Comparison of ENCODE assay signal across 9 cellular contexts in genomic region chr12:113467514-113468364, GRCh38. TPM values are rescaled to one million over a fixed set of nuclear protein-coding genes. Genes with fewer than 3 reads are reported as not detected.
A peak's percentile ranks its signal among the peaks of the same experiment; 100 is the strongest.
DNase-seq lines count a peak whose midpoint lies in the region; ATAC-seq and TF ChIP-seq lines count a peak whose summit lies in the region.
"Had no signal": no experiment of that assay in that cellular context is flagged by ENCODE, and none has a peak within 500 bp of the region (broad histone marks: within the 10 kb centered on the region; RNA-seq: fewer than 3 reads in every experiment).

No MANE protein-coding gene starts in this region.

- in situ Hi-C loops in GM13977 (cut with MboI; ENCODE audit: low pct_unique_long_range_greater_than_20kb, low sequenced_read_pairs, unreplicated experiment): loop anchor here (25.0 kb wide), 2 partner anchors 945 to 1220 kb away; partner anchors contain the start of genes TBX3 and TBX5

- H3K9me3 ChIP-seq in PC-9 (ENCODE audit: insufficient read depth, low read depth) (no peaks in the 10 kb centered on the region), skeletal muscle satellite cell (replicated peaks; ENCODE audit: low read length) (no peaks in the 10 kb centered on the region), uterus (no peaks in the 10 kb centered on the region)

- H3K9me2 ChIP-seq in PC-9 (ENCODE audit: insufficient read depth): no peaks in the 10 kb centered on the region

- peaks cover 75% of the 10 kb centered on the region for H3K27me3 ChIP-seq in PC-9 (ENCODE audit: insufficient read depth, low read depth)
- H3K27me3 ChIP-seq in skeletal muscle satellite cell (ENCODE audit: control insufficient read depth, insufficient read depth, low read length): peaks cover 97% of the 10 kb centered on the region
- peaks cover 18 to 72% of the 10 kb centered on the region in 2 donors for H3K27me3 ChIP-seq in uterus

- H3K36me3 ChIP-seq in PC-9 (ENCODE audit: low read depth) (no peaks in the 10 kb centered on the region), skeletal muscle satellite cell (ENCODE audit: insufficient read depth, low read length) (no peaks in the 10 kb centered on the region), uterus (no peaks in the 10 kb centered on the region)

- H3K4me2 ChIP-seq in PC-9 (no peak overlapping the region), skeletal muscle satellite cell (ENCODE audit: low read length) (peak overlapping the region; percentile 75)

- H2AFZ ChIP-seq in PC-9: no peak overlapping the region

- peak overlapping the region; percentile 68 for H3K4me3 Mint-ChIP-seq in glutamatergic neuron (ENCODE audit: unreplicated experiment)

- H3K27ac ChIP-seq in PC-9: no peak overlapping the region
- H3K27ac ChIP-seq in uterus: no peak overlapping the region

- H3K36me3 Mint-ChIP-seq in glutamatergic neuron (ENCODE audit: unreplicated experiment): peaks cover 6% of the 10 kb centered on the region

- CTCF ChIA-PET in PC-9 (lab: Charles Lee): no interaction called here

- H3K4me1 Mint-ChIP-seq in glutamatergic neuron (ENCODE audit: low read depth, unreplicated experiment): peaks cover 20% of the 10 kb centered on the region

- BruUV-seq in PC-9 (replicated peaks; lab: Mats Ljungman, UMichigan): TSS peak; percentile 77

- peaks cover 42% of the 10 kb centered on the region for H3K27me3 Mint-ChIP-seq in glutamatergic neuron (ENCODE audit: unreplicated experiment)

- H3K27ac Mint-ChIP-seq in glutamatergic neuron (ENCODE audit: unreplicated experiment): no peak overlapping the region

- H3K4me3 ChIP-seq in PC-9 (no peak overlapping the region), skeletal muscle satellite cell (ENCODE audit: low read length) (peak overlapping the region; percentile 52), uterus (no peak overlapping the region)

- no peaks in the 10 kb centered on the region for H3F3A ChIP-seq in PC-9 (ENCODE audit: insufficient read depth, low read depth)

- no peak for TF ChIP-seq CTCF in GM13977 (IDR thresholded peaks at IDR 0.05; ENCODE audit: extremely low read depth, insufficient read depth, missing control alignments)
- no peak for TF ChIP-seq CTCF in PC-9 (conservative IDR thresholded peaks at IDR 0.05)
- TF ChIP-seq CTCF in glutamatergic neuron (IDR thresholded peaks at IDR 0.05; ENCODE audit: partially characterized antibody, unreplicated experiment): no peak
- no peak for TF ChIP-seq CTCF in uterus (IDR thresholded peaks at IDR 0.05)

- POLR2A ChIA-PET in PC-9 (lab: Charles Lee; ENCODE audit: unreplicated experiment): interaction anchor here (0.8 kb wide), 1 partner anchor 303 kb away, joined by 4 read pairs; no protein-coding TSS in a partner anchor

- H4K20me1 ChIP-seq in PC-9 (ENCODE audit: insufficient read depth): no peaks in the 10 kb centered on the region

- TF ChIP-seq POLR2A in uterus (IDR thresholded peaks at IDR 0.05): no peak

- peaks cover 9% of the 10 kb centered on the region for H3K9me3 Mint-ChIP-seq in glutamatergic neuron (ENCODE audit: unreplicated experiment)

- DNase-seq in GM13977 (ENCODE audit: low spot score): peak; percentile 27
- DNase-seq in PC-9: peak in 1 of 2 experiments; percentile 47
- DNase-seq in glutamatergic neuron: no peak
- no peak for DNase-seq in uterus
- no peak for DNase-seq in stimulated activated CD4-positive, alpha-beta T cell treated with anti-CD3 and anti-CD28 coated beads, Interleukin-1b, Interleukin-23, amount 100 ng/mL, for 48 hours
- DNase-seq: nucleus accumbens had no signal

- no peaks in the 10 kb centered on the region for H3K4me1 ChIP-seq in PC-9 (replicated peaks; ENCODE audit: insufficient read depth)
- peaks cover 10% of the 10 kb centered on the region for H3K4me1 ChIP-seq in skeletal muscle satellite cell (ENCODE audit: control insufficient read depth, insufficient read depth, low read length)
- H3K4me1 ChIP-seq in uterus: peaks cover 0 to 19% of the 10 kb centered on the region in 2 donors

- no peaks in the 10 kb centered on the region for H3K79me2 ChIP-seq in PC-9 (ENCODE audit: low read depth)

- H3K9ac ChIP-seq in skeletal muscle satellite cell (ENCODE audit: low read depth, low read length): no peak overlapping the region

- intact Hi-C loops in PC-9 (cut with micrococcal nuclease; ENCODE audit: unreplicated experiment) (loop anchor here (10.0 kb wide), 1 partner anchor 117 kb away; no protein-coding TSS in a partner anchor), uterus (cut with DNase I; ENCODE audit: low total_unique reads) (no loop called here)

- ATAC-seq in GM21367 (IDR thresholded peaks at IDR 0.05; ENCODE audit: unreplicated experiment): no peak
- no peak for ATAC-seq in HG03280 (IDR thresholded peaks at IDR 0.05; ENCODE audit: unreplicated experiment)

RNA-seq across cellular contexts. Expression of gene LHX5, which starts 3.9 kb away (rescaled TPM):
- total RNA-seq in PC-9 (2021) (0.65 and 1.1 TPM in 2 replicates), glutamatergic neuron (ENCODE audit: unreplicated experiment) (3.1 TPM), uterus (not detected)
- total RNA-seq in skeletal muscle satellite cell (2012; rRNA removed): under 0.01 TPM in 1 of 2 replicates, not detected in the other

RNA-seq across cellular contexts. Expression of gene SDSL, which starts 45.6 kb away (rescaled TPM):
- 14.2 and 26.6 TPM in 2 replicates for total RNA-seq in PC-9 (2021)
- total RNA-seq in glutamatergic neuron (ENCODE audit: unreplicated experiment): 0.74 TPM
- total RNA-seq in skeletal muscle satellite cell (2012; rRNA removed): 4.8 and 7.9 TPM in 2 replicates
- 1 to 10 TPM in 1 of 4 donors, under 1 TPM in 2, not detected in 1; 0.26 to 3.0 (median 0.61) TPM for total RNA-seq in uterus
